16 cellular contexts compared by ENCODE assay signal in the genomic region with DNA sequence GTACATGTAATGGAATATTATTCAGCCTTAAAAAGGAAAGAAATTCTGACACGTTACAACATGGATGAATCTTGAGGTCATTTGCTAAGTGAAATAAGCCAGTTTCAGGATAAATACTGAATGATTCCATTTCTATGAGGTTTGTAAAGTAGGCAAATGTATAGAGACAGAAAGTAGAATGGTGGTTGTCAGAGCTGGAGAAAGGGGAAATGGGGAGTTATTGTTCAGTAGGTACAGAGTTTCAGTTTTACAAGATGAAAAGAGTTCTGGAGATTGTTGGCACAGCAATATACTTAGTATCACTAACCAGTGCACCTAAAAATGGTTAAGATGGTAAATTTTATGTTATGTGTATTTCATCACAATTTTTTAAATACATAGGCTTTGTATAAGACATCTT.
DNase-seq lines count a peak whose midpoint lies in the region; ATAC-seq and TF ChIP-seq lines count a peak whose summit lies in the region.
"Had no signal": no experiment of that assay in that cellular context is flagged by ENCODE, and none has a peak within 500 bp of the region (broad histone marks: within the 10 kb centered on the region; RNA-seq: fewer than 3 reads in every experiment).

No MANE protein-coding gene starts in this region.

- no peak overlapping the region for H3K4me3 Mint-ChIP-seq in activated CD8-positive, alpha-beta T cell treated with anti-CD3 and anti-CD28 coated beads for 36 hours
- H3K4me3 Mint-ChIP-seq in activated CD8-positive, alpha-beta T cell treated with anti-CD3 and anti-CD28 coated beads, Interleukin-2, amount 10 ng/mL, durations not matched to agents 7 days and 5 days = no peak overlapping the region
- H3K4me3 Mint-ChIP-seq in naive B cell = peak overlapping the region in 7 of 8 donors; percentile 33 to 80 (median 73)
- H3K4me3 Mint-ChIP-seq: type B pancreatic cell had no signal

- no peaks in the 10 kb centered on the region for H3K27me3 Mint-ChIP-seq in activated CD8-positive, alpha-beta T cell treated with anti-CD3 and anti-CD28 coated beads for 36 hours
- no peaks in the 10 kb centered on the region for H3K27me3 Mint-ChIP-seq in activated CD8-positive, alpha-beta T cell treated with anti-CD3 and anti-CD28 coated beads, Interleukin-2, amount 10 ng/mL, durations not matched to agents 7 days and 5 days (ENCODE audit: low read depth)
- H3K27me3 Mint-ChIP-seq in naive B cell = no peaks in the 10 kb centered on the region
- H3K27me3 Mint-ChIP-seq: type B pancreatic cell had no signal

- ATAC-seq in activated CD8-positive, alpha-beta T cell treated with anti-CD3 and anti-CD28 coated beads for 36 hours = no peak
- no peak for ATAC-seq in activated CD8-positive, alpha-beta T cell treated with anti-CD3 and anti-CD28 coated beads, Interleukin-2, amount 10 ng/mL, durations not matched to agents 7 days and 5 days
- ATAC-seq in GM21529 (IDR thresholded peaks at IDR 0.05; ENCODE audit: unreplicated experiment) (peak; percentile 65), HG03159 (IDR thresholded peaks at IDR 0.05; ENCODE audit: unreplicated experiment) (peak; percentile 69), naive B cell (ENCODE audit: low read depth in 2 of 2) (peak; percentile 82 to 91), left colon (no peak)
- ATAC-seq: A549 had no signal

- no peak overlapping the region for H3K27ac ChIP-seq in caudate nucleus (ENCODE audit: low read depth, low read length)
- H3K27ac ChIP-seq: A549, brain microvascular endothelial cell, PC-9 had no signal

- no peak for TF ChIP-seq CTCF in activated CD8-positive, alpha-beta T cell treated with anti-CD3 and anti-CD28 coated beads for 36 hours (IDR thresholded peaks at IDR 0.05)

- H3K9me3 Mint-ChIP-seq in activated CD8-positive, alpha-beta T cell treated with anti-CD3 and anti-CD28 coated beads for 36 hours = no peaks in the 10 kb centered on the region
- no peaks in the 10 kb centered on the region for H3K9me3 Mint-ChIP-seq in activated CD8-positive, alpha-beta T cell treated with anti-CD3 and anti-CD28 coated beads, Interleukin-2, amount 10 ng/mL, durations not matched to agents 7 days and 5 days (ENCODE audit: insufficient read depth)
- peaks cover 0 to 4% (median 0%) of the 10 kb centered on the region in 7 donors for H3K9me3 Mint-ChIP-seq in naive B cell
- H3K9me3 Mint-ChIP-seq: type B pancreatic cell had no signal

- peaks cover 53% of the 10 kb centered on the region for H3K36me3 Mint-ChIP-seq in activated CD8-positive, alpha-beta T cell treated with anti-CD3 and anti-CD28 coated beads for 36 hours (ENCODE audit: low read depth)
- H3K36me3 Mint-ChIP-seq in activated CD8-positive, alpha-beta T cell treated with anti-CD3 and anti-CD28 coated beads, Interleukin-2, amount 10 ng/mL, durations not matched to agents 7 days and 5 days (ENCODE audit: low read depth) = peaks cover 60% of the 10 kb centered on the region
- H3K36me3 Mint-ChIP-seq in naive B cell = peaks cover 20 to 22% of the 10 kb centered on the region in 2 donors

- POLR2A ChIA-PET in activated CD8-positive, alpha-beta T cell treated with anti-CD3 and anti-CD28 coated beads for 36 hours (lab: Charles Lee) = interaction anchor here (1.3 kb wide), 1 partner anchor 58 kb away, joined by 3 read pairs; no protein-coding TSS in a partner anchor
- POLR2A ChIA-PET in activated CD8-positive, alpha-beta T cell treated with anti-CD3 and anti-CD28 coated beads, Interleukin-2, amount 10 ng/mL, durations not matched to agents 7 days and 5 days (lab: Charles Lee) = no interaction called here

- H3K4me1 Mint-ChIP-seq in activated CD8-positive, alpha-beta T cell treated with anti-CD3 and anti-CD28 coated beads for 36 hours (ENCODE audit: low read depth) = peaks cover 29% of the 10 kb centered on the region
- peaks cover 13% of the 10 kb centered on the region for H3K4me1 Mint-ChIP-seq in activated CD8-positive, alpha-beta T cell treated with anti-CD3 and anti-CD28 coated beads, Interleukin-2, amount 10 ng/mL, durations not matched to agents 7 days and 5 days (ENCODE audit: low read depth)
- peaks cover 21 to 69% (median 25%) of the 10 kb centered on the region in 3 donors for H3K4me1 Mint-ChIP-seq in naive B cell

- peak overlapping the region; percentile 21 for H3K27ac Mint-ChIP-seq in activated CD8-positive, alpha-beta T cell treated with anti-CD3 and anti-CD28 coated beads for 36 hours
- H3K27ac Mint-ChIP-seq in activated CD8-positive, alpha-beta T cell treated with anti-CD3 and anti-CD28 coated beads, Interleukin-2, amount 10 ng/mL, durations not matched to agents 7 days and 5 days = no peak overlapping the region
- peak overlapping the region in 5 of 6 donors; percentile 46 to 78 (median 70) for H3K27ac Mint-ChIP-seq in naive B cell
- H3K27ac Mint-ChIP-seq: type B pancreatic cell had no signal

- DNase-seq in activated CD8-positive, alpha-beta T cell treated with anti-CD3 and anti-CD28 coated beads for 36 hours = no peak
- no peak for DNase-seq in activated CD8-positive, alpha-beta T cell treated with anti-CD3 and anti-CD28 coated beads, Interleukin-2, amount 10 ng/mL, durations not matched to agents 7 days and 5 days
- DNase-seq in naive B cell (peak; percentile 29), hippocampal formation (lab: John Stamatoyannopoulos, UW) (no peak), left colon (no peak), caudate nucleus (lab: John Stamatoyannopoulos, UW) (no peak)
- DNase-seq: activated CD4-positive, alpha-beta T cell treated with anti-CD3 and anti-CD28 coated beads for 4 hours; brain microvascular endothelial cell; foreskin melanocyte; NCI-H226; PC-9; posterior cingulate gyrus had no signal

- CTCF ChIA-PET in activated CD8-positive, alpha-beta T cell treated with anti-CD3 and anti-CD28 coated beads for 36 hours (lab: Charles Lee) = no interaction called here
- CTCF ChIA-PET in activated CD8-positive, alpha-beta T cell treated with anti-CD3 and anti-CD28 coated beads, Interleukin-2, amount 10 ng/mL, durations not matched to agents 7 days and 5 days (lab: Charles Lee) = no interaction called here

- intact Hi-C loops in activated CD8-positive, alpha-beta T cell treated with anti-CD3 and anti-CD28 coated beads for 36 hours (cut with micrococcal nuclease) = loop anchor here (10.0 kb wide), 1 partner anchor 130 kb away; the partner anchor contains the start of gene GABPB1
- intact Hi-C loops in left colon (cut with DNase I, micrococcal nuclease) = no loop called here

Comparison
In these comparisons a context has a peak if more than half of its experiments do, and no peak if none do; other contexts are left out.
1. ATAC-seq: peak in GM21529 (single experiment), HG03159 (single experiment) and naive B cell (2 of 2); none in activated CD8-positive, alpha-beta T cell treated with anti-CD3 and anti-CD28 coated beads for 36 hours (single experiment), activated CD8-positive, alpha-beta T cell treated with anti-CD3 and anti-CD28 coated beads, Interleukin-2, amount 10 ng/mL, durations not matched to agents 7 days and 5 days (single experiment) and left colon (single experiment).
2. H3K4me3 Mint-ChIP-seq: peak in naive B cell (7 of 8); none in activated CD8-positive, alpha-beta T cell treated with anti-CD3 and anti-CD28 coated beads for 36 hours (single experiment) and activated CD8-positive, alpha-beta T cell treated with anti-CD3 and anti-CD28 coated beads, Interleukin-2, amount 10 ng/mL, durations not matched to agents 7 days and 5 days (single experiment).